ENCODE assay signal across 26 cellular contexts in the genomic region with DNA sequence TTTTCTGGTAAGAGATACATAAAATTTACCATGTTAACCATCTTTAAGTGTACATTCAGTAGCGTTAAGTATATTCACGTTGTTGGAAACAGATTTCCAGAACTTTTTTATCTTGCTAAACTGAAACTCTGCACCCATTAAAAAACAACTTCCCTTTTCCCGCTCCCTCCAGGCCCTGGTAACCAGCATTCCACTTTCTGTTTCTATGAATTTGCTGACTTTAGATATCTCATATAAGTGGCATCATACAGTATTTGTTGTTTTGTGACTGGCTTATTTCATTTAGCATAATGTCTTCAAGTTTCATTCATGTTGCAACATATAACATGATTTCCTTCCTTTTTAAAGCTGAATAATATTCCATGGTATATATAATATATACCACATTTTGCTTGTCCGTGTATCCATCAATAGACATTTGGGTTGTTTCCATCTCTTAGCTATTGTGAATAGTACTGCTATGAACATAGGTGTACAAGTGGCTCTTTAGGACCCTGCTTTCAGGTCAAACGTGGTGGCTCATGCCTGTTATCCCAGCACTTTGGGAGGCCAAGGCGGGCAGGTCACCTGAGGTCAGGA.
"Had no signal": no experiment of that assay in that cellular context is flagged by ENCODE, and none has a peak within 500 bp of the region (broad histone marks: within the 10 kb centered on the region; RNA-seq: fewer than 3 reads in every experiment).

No MANE protein-coding gene starts in this region.

- H3K4me3 ChIP-seq: pancreas, prostate gland, skin epidermis, thoracic aorta, uterus had no signal

- H3K27ac ChIP-seq: pancreas, prostate gland, skin epidermis, thoracic aorta, uterus had no signal

- H3K27me3 ChIP-seq: pancreas, uterus had no signal

- H3K4me3 Mint-ChIP-seq: endodermal cell; naive B cell; stimulated activated effector memory CD8-positive, alpha-beta T cell treated with anti-CD3 and anti-CD28 coated beads, Interleukin-12 subunit alpha, Interleukin-12 subunit beta, amount 100 ng/mL, for 72 hours; stimulated activated naive CD8-positive, alpha-beta T cell treated with anti-CD3 and anti-CD28 coated beads, Interleukin-15, Interleukin-2, amounts not matched to agents 100 ng/mL and 50 ng/mL, for 24 hours had no signal

- H3K4me1 Mint-ChIP-seq: stimulated activated effector memory CD8-positive, alpha-beta T cell treated with anti-CD3 and anti-CD28 coated beads, Interleukin-12 subunit alpha, Interleukin-12 subunit beta, amount 100 ng/mL, for 72 hours had no signal

- H3K27ac Mint-ChIP-seq: endodermal cell; stimulated activated effector memory CD8-positive, alpha-beta T cell treated with anti-CD3 and anti-CD28 coated beads, Interleukin-12 subunit alpha, Interleukin-12 subunit beta, amount 100 ng/mL, for 72 hours; stimulated activated naive CD8-positive, alpha-beta T cell treated with anti-CD3 and anti-CD28 coated beads, Interleukin-15, Interleukin-2, amounts not matched to agents 100 ng/mL and 50 ng/mL, for 24 hours had no signal

- H3K36me3 Mint-ChIP-seq: naive B cell; stimulated activated effector memory CD8-positive, alpha-beta T cell treated with anti-CD3 and anti-CD28 coated beads, Interleukin-12 subunit alpha, Interleukin-12 subunit beta, amount 100 ng/mL, for 72 hours had no signal

- H3K9me3 Mint-ChIP-seq: endodermal cell; naive B cell; stimulated activated effector memory CD8-positive, alpha-beta T cell treated with anti-CD3 and anti-CD28 coated beads, Interleukin-12 subunit alpha, Interleukin-12 subunit beta, amount 100 ng/mL, for 72 hours; stimulated activated naive CD8-positive, alpha-beta T cell treated with anti-CD3 and anti-CD28 coated beads, Interleukin-15, Interleukin-2, amounts not matched to agents 100 ng/mL and 50 ng/mL, for 24 hours had no signal

- H3K4me1 ChIP-seq: pancreas, prostate gland, uterus had no signal

- H3K36me3 ChIP-seq: pancreas, prostate gland, thoracic aorta, uterus had no signal

- H3K27me3 Mint-ChIP-seq: naive B cell; stimulated activated naive CD8-positive, alpha-beta T cell treated with anti-CD3 and anti-CD28 coated beads, Interleukin-15, Interleukin-2, amounts not matched to agents 100 ng/mL and 50 ng/mL, for 24 hours had no signal

- DNase-seq: activated CD4-positive, alpha-beta T cell treated with anti-CD3 and anti-CD28 coated beads for 4 hours; activated CD4-positive, alpha-beta T cell treated with anti-CD3 and anti-CD28 coated beads, Interleukin-2, amount 50 U/mL, for 4 hours; activated gamma-delta T cell; activated naive CD4-positive, alpha-beta T cell treated with anti-CD3 and anti-CD28 coated beads, Interleukin-2, amount 50 U/mL, for 16 hours; amniotic stem cell; caudate nucleus; cortex of kidney; endodermal cell; foreskin fibroblast; head of caudate nucleus; hippocampal formation; left cardiac atrium; mammary epithelial cell; naive B cell; nucleus accumbens; pancreas; retina; stimulated activated CD4-positive, alpha-beta T cell treated with anti-CD3 and anti-CD28 coated beads, Interleukin-12 subunit alpha, Interleukin-12 subunit beta, amount 100 ng/mL, for 4 hours; stimulated activated CD4-positive, alpha-beta T cell treated with anti-CD3 and anti-CD28 coated beads, Interleukin-4, amount 100 ng/mL, for 1 hour; trophoblast cell; uterus had no signal

- H3K9me3 ChIP-seq: pancreas, prostate gland, thoracic aorta, uterus had no signal
